ENCODE assay signal across 8 cellular contexts in the genomic region with DNA sequence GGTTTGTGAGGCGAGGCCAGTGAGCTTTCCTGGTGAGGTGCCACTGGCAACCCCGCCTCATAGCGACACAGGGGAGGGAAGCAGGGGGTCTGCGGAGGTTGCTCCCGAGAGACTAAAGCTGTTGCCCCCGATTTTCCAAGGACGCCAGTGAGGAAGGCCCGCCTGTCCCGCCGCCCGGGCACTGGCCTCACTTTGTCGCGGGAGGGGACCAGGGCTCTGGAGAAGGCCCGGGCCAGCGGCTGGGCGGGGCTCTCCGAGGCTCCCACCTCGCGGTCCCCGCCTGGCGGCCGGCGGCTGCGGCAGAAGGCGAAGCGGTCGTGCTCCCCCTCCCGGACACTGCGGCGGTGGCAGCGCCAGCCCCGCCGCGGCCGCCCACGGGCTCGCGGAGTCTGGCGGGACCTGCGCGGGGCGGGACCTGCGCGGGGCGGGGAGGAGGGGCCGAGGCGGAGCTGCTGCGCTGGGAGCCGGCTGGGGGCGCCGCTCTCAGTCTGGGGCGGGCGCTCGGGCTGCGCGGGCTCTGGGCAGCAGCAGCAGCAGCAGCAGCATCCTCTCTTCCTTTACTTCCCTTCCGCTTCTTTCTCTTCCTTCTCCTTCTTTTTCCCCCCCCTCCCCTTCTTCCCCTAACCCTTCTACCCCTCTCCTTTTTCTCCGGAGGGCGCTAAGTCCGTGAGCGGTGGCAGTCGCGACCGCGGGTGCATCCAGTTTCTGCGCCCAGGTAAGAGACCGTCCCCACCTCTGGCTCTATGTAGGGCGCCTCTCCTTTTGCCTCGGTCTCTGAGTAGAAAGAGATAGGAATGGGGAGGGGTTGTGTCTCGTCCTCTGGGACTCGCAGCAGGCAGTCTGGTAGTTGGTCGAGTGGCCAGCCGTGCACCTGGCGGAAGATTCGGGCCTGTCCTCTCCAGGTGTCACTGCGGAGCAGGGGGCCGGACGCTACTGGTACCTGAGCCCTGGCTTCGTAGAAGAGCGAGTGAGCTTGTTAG. TPM values are rescaled to one million over a fixed set of nuclear protein-coding genes. Genes with fewer than 3 reads are reported as not detected.
DNase-seq lines count a peak whose midpoint lies in the region; ATAC-seq, FAIRE-seq and TF ChIP-seq lines count a peak whose summit lies in the region.

A gene with protein sequence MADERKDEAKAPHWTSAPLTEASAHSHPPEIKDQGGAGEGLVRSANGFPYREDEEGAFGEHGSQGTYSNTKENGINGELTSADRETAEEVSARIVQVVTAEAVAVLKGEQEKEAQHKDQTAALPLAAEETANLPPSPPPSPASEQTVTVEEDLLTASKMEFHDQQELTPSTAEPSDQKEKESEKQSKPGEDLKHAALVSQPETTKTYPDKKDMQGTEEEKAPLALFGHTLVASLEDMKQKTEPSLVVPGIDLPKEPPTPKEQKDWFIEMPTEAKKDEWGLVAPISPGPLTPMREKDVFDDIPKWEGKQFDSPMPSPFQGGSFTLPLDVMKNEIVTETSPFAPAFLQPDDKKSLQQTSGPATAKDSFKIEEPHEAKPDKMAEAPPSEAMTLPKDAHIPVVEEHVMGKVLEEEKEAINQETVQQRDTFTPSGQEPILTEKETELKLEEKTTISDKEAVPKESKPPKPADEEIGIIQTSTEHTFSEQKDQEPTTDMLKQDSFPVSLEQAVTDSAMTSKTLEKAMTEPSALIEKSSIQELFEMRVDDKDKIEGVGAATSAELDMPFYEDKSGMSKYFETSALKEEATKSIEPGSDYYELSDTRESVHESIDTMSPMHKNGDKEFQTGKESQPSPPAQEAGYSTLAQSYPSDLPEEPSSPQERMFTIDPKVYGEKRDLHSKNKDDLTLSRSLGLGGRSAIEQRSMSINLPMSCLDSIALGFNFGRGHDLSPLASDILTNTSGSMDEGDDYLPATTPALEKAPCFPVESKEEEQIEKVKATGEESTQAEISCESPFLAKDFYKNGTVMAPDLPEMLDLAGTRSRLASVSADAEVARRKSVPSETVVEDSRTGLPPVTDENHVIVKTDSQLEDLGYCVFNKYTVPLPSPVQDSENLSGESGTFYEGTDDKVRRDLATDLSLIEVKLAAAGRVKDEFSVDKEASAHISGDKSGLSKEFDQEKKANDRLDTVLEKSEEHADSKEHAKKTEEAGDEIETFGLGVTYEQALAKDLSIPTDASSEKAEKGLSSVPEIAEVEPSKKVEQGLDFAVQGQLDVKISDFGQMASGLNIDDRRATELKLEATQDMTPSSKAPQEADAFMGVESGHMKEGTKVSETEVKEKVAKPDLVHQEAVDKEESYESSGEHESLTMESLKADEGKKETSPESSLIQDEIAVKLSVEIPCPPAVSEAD (N-terminal part only) (plus strand): TSS at position 486 of the 980 bp plus-strand sequence. CDS start 229,124 bp downstream, outside the sequence.

- no peak within 1 kb of the TSS for H3K27ac ChIP-seq in kidney (ENCODE audit: low read depth in 2 of 2, low read length in 2 of 2)

- no peaks in the 10 kb centered on the region for H3K36me3 ChIP-seq in kidney (ENCODE audit: control insufficient read depth in 1 of 2, insufficient read depth in 2 of 2, low read length in 2 of 2)

- H3K9ac ChIP-seq in kidney (ENCODE audit: low read length in 2 of 2) = peak within 1 kb of the TSS; percentile 29 to 75

- peaks cover 0 to 7% of the 10 kb centered on the region in 2 donors for H3K4me1 ChIP-seq in kidney (ENCODE audit: control insufficient read depth in 1 of 2, insufficient read depth in 1 of 2, low read depth in 1 of 2, low read length in 2 of 2)

- H3K9me3 ChIP-seq in kidney (ENCODE audit: control insufficient read depth in 1 of 2, low read length in 2 of 2) = no peaks in the 10 kb centered on the region

- DNase-seq in AG04449 (ENCODE audit: low read depth, low spot score) (no peak), NCI-H2171 treated with DMSO at 0.1 percent for 48 hours (lab: John Stamatoyannopoulos, UW) (peak; percentile 83), cerebellum (ENCODE audit: low spot score) (peak; percentile 91), kidney (peak; percentile 95)
- DNase-seq in stimulated activated CD4-positive, alpha-beta T cell treated with anti-CD3 and anti-CD28 coated beads, Interleukin-12 subunit alpha, Interleukin-12 subunit beta, amount 100 ng/mL, for 48 hours (ENCODE audit: low read depth in 2 of 3, low spot score in 1 of 3) = peak; percentile 46 to 55 (median 51)

- ATAC-seq in GM18907 (IDR thresholded peaks at IDR 0.05; ENCODE audit: unreplicated experiment) (peak; percentile 99), HG03139 (IDR thresholded peaks at IDR 0.05; ENCODE audit: unreplicated experiment) (peak; percentile 97)
- ATAC-seq in activated CD4-positive, CD25-positive, alpha-beta regulatory T cell treated with anti-CD3 and anti-CD28 coated beads, Interleukin-2, amount 50 U/mL, for 24 hours = peak; percentile 81 to 84

- H3K4me3 ChIP-seq in AG04449 (ENCODE audit: low read depth, low read length) = peak within 1 kb of the TSS; percentile 67
- peak within 1 kb of the TSS; percentile 77 to 85 for H3K4me3 ChIP-seq in kidney (ENCODE audit: low read length in 2 of 2)

- CTCF ChIA-PET in AG04449 (lab: Yijun Ruan, JAX) = interaction anchor here (0.6 to 7.0 kb wide), 46 partner anchors 9 to 539 kb away, joined by 3 to 124 read pairs (median 5); no protein-coding TSS in a partner anchor

- POLR2A ChIA-PET in AG04449 (lab: Yijun Ruan, JAX) = no interaction called here

- TF ChIP-seq CTCF in AG04449 (IDR thresholded peaks at IDR 0.05; ENCODE audit: insufficient read depth, low read length, missing control alignments) (peak; percentile 87), kidney (IDR thresholded peaks at IDR 0.05; ENCODE audit: borderline replicate concordance, extremely low read depth, insufficient read depth) (peak; percentile 94)

- no peak for FAIRE-seq in kidney (lab: Jason Lieb, UNC)

- intact Hi-C loops in kidney (cut with DNase I) = no loop called here

RNA-seq across cellular contexts. Expression of the gene that starts here (rescaled TPM):
- 502 TPM for total RNA-seq in cerebellum
- 11.4 TPM for total RNA-seq in kidney
- 3.6 TPM for polyA plus RNA-seq in kidney (ENCODE audit: insufficient read depth, low read depth, low replicate concordance)

Comparison
In these comparisons a context has a peak if more than half of its experiments do, and no peak if none do; other contexts are left out.
1. RNA of the gene that starts here (total RNA-seq): 502 TPM in cerebellum (single experiment); 11.4 TPM in kidney (single experiment); every median in the first group is over 10 times any median in the second.
2. Peak in every context shown above with its lines, with median percentiles within 50 percentile points of each other: ATAC-seq.